19 cellular contexts compared by ENCODE assay signal in the genomic region with DNA sequence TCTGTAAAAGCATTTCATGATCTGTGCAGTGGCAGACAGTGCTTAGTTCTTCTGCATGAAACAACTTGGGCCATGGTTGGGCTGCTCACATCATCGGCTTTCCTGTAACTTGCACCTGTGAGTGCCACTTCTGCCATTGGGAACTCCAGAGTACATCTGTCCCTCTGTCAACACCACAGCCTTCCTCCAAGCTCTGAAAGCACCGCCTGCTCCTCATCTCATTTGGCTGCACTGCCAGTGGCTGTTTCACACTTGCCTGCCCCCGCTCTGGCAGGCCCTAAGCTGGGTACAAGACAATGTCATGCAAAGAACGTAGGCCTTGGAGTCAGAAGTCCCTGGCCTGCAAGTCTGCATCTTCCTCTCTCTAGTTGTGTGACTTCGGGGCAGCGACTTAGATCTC.
"Had no signal": no experiment of that assay in that cellular context is flagged by ENCODE, and none has a peak within 500 bp of the region (broad histone marks: within the 10 kb centered on the region; RNA-seq: fewer than 3 reads in every experiment).

No MANE protein-coding gene starts in this region.

- H3K27me3 ChIP-seq: brain microvascular endothelial cell, cardiac muscle cell, Peyer's patch had no signal

- H3K4me1 ChIP-seq: Peyer's patch had no signal

- H3K27ac ChIP-seq: brain microvascular endothelial cell, cardiac muscle cell, Peyer's patch, RWPE1 had no signal

- ATAC-seq: activated CD4-positive, CD25-positive, alpha-beta regulatory T cell treated with anti-CD3 and anti-CD28 coated beads, Interleukin-2, amount 50 U/mL, for 24 hours; activated CD8-positive, alpha-beta T cell treated with anti-CD3 and anti-CD28 coated beads for 36 hours; activated T-cell treated with anti-CD3 and anti-CD28 coated beads, Interleukin-2, amount 50 U/mL, for 72 hours had no signal

- H3K4me3 ChIP-seq: cardiac muscle cell, Peyer's patch had no signal

- H3K36me3 ChIP-seq: brain microvascular endothelial cell, cardiac muscle cell, Peyer's patch had no signal

- H3K9me3 ChIP-seq: Peyer's patch had no signal

- DNase-seq: activated CD4-positive, alpha-beta T cell treated with anti-CD3 and anti-CD28 coated beads for 4 hours; activated CD8-positive, alpha-beta memory T cell treated with anti-CD3 and anti-CD28 coated beads, Interleukin-2, amount 50 U/mL, for 4 hours; activated CD8-positive, alpha-beta T cell treated with anti-CD3 and anti-CD28 coated beads for 36 hours; activated gamma-delta T cell treated with Interleukin-2 at 50 U/mL for 16 hours; activated naive CD4-positive, alpha-beta T cell treated with anti-CD3 and anti-CD28 coated beads, Interleukin-2, amount 10 ng/mL, durations not matched to agents 7 days and 5 days; activated naive CD8-positive, alpha-beta T cell treated with anti-CD3 and anti-CD28 coated beads for 36 hours; activated T-cell treated with anti-CD3 and anti-CD28 coated beads, Interleukin-2, amount 50 U/mL, for 72 hours; brain microvascular endothelial cell; KG1; NCI-H1092; NCI-H2029 treated with DMSO at 0.1 percent for 48 hours; NCI-H345; NCI-H774; NK-92 treated with Interleukin-12 subunit alpha and Interleukin-12 subunit beta, amount 100 ng/mL, for 24 hours; Peyer's patch; SHP77 treated with DMSO at 0.1 percent for 48 hours had no signal
